In genomic region chr16:56630134-56630533, GRCh38 we compare ENCODE assay signal across 14 cellular contexts. TPM values are rescaled to one million over a fixed set of nuclear protein-coding genes. Genes with fewer than 3 reads are reported as not detected.
DNase-seq lines count a peak whose midpoint lies in the region; ATAC-seq and TF ChIP-seq lines count a peak whose summit lies in the region.
"Had no signal": no experiment of that assay in that cellular context is flagged by ENCODE, and none has a peak within 500 bp of the region (broad histone marks: within the 10 kb centered on the region; RNA-seq: fewer than 3 reads in every experiment).

No MANE protein-coding gene starts in this region.

- DNase-seq in NOMO-1 treated with dmso at 0.1 percent for 144 hours (lab: John Stamatoyannopoulos, UW; ENCODE audit: unreplicated experiment): peak; percentile 42
- DNase-seq in OCI-M2 (lab: John Stamatoyannopoulos, UW; ENCODE audit: unreplicated experiment): no peak
- no peak for DNase-seq in cortex of kidney (lab: John Stamatoyannopoulos, UW)
- DNase-seq in right cardiac atrium: no peak
- DNase-seq in suprapubic skin (ENCODE audit: low spot score in 2 of 2): no peak
- DNase-seq: activated T-cell treated with anti-CD3 and anti-CD28 coated beads, Interleukin-2, amount 50 U/mL, for 1 hour; central memory CD4-positive, alpha-beta T cell; foreskin fibroblast had no signal

- peaks cover 5% of the 10 kb centered on the region for H3K4me1 ChIP-seq in right cardiac atrium (ENCODE audit: control insufficient read depth, insufficient read depth, low read length)
- H3K4me1 ChIP-seq in suprapubic skin: peaks cover 44% of the 10 kb centered on the region

- no peaks in the 10 kb centered on the region for H3K27me3 ChIP-seq in right cardiac atrium (ENCODE audit: control insufficient read depth, insufficient read depth)
- peaks cover 8% of the 10 kb centered on the region for H3K27me3 ChIP-seq in suprapubic skin

- H3K4me3 ChIP-seq in right cardiac atrium (ENCODE audit: low read length): no peak overlapping the region
- no peak overlapping the region for H3K4me3 ChIP-seq in suprapubic skin
- H3K4me3 ChIP-seq: SK-N-MC had no signal

- H3K27ac ChIP-seq in right cardiac atrium (ENCODE audit: low read length) (no peak overlapping the region), suprapubic skin (no peak overlapping the region)
- H3K27ac ChIP-seq: SK-N-MC had no signal

- 73% methylated on average over 3 of the region's 3 CpGs for WGBS in right cardiac atrium
- 81% methylated on average over 3 of the region's 3 CpGs for WGBS in suprapubic skin

- intact Hi-C loops in right cardiac atrium (cut with DNase I): no loop called here

- no peaks in the 10 kb centered on the region for H3K36me3 ChIP-seq in suprapubic skin

- H3K9me3 ChIP-seq in right cardiac atrium (ENCODE audit: control insufficient read depth, low read length): no peaks in the 10 kb centered on the region
- no peaks in the 10 kb centered on the region for H3K9me3 ChIP-seq in suprapubic skin

- ATAC-seq in GM19397 (IDR thresholded peaks at IDR 0.05; ENCODE audit: unreplicated experiment): peak; percentile 60
- ATAC-seq in HG02981 (IDR thresholded peaks at IDR 0.05; ENCODE audit: unreplicated experiment): peak; percentile 77
- ATAC-seq in right cardiac atrium: no peak

- no peak for TF ChIP-seq POLR2A in suprapubic skin (IDR thresholded peaks at IDR 0.05)

- TF ChIP-seq EP300 in suprapubic skin (IDR thresholded peaks at IDR 0.05): no peak

- TF ChIP-seq CTCF in GM12873 (IDR thresholded peaks at IDR 0.05; ENCODE audit: insufficient read depth, low read depth, low read length, missing control alignments) (peak; percentile 47), suprapubic skin (IDR thresholded peaks at IDR 0.05) (no peak)

RNA-seq across cellular contexts. Expression of gene MT1M, which starts 2.3 kb away (rescaled TPM):
- total RNA-seq in right cardiac atrium: 10 to 100 TPM in 1 of 4 donors, 1 to 10 TPM in 3; 3.0 to 26.7 (median 6.6) TPM
- polyA plus RNA-seq in right cardiac atrium: 18.0 TPM
- total RNA-seq in suprapubic skin: 10 to 100 TPM; 13.6 to 41.7 (median 20.5) TPM

RNA-seq across cellular contexts. Expression of gene MT1E, which starts 4.6 kb away (rescaled TPM):
- total RNA-seq in right cardiac atrium (10 to 100 TPM; 58.7 to 88.4 (median 68.4) TPM), suprapubic skin (1,000 to 10,000 TPM in 1 of 4 donors, 100 to 1,000 TPM in 3; 454 to 1,259 (median 584) TPM)
- 129 TPM for polyA plus RNA-seq in right cardiac atrium

RNA-seq across cellular contexts. Expression of gene MT1A, which starts 8.3 kb away (rescaled TPM):
- total RNA-seq in right cardiac atrium: 10 to 100 TPM in 1 of 4 donors, 1 to 10 TPM in 3; 1.6 to 27.5 (median 6.0) TPM
- 73.4 TPM for polyA plus RNA-seq in right cardiac atrium
- total RNA-seq in suprapubic skin: 10 to 100 TPM in 3 of 4 donors, 1 to 10 TPM in 1; 5.2 to 93.7 (median 29.4) TPM

RNA-seq across cellular contexts. Expression of gene MT1B, which starts 21.6 kb away (rescaled TPM):
- total RNA-seq in right cardiac atrium (not detected), suprapubic skin (not detected)
- not detected for polyA plus RNA-seq in right cardiac atrium
- total RNA-seq: M059J, ureter had no signal

RNA-seq across cellular contexts. Expression of gene MT2A, which starts 21.8 kb away (rescaled TPM):
- 100 to 1,000 TPM in 1 of 4 donors, 10 to 100 TPM in 3; 55.6 to 154 (median 83.4) TPM for total RNA-seq in right cardiac atrium
- polyA plus RNA-seq in right cardiac atrium: 140 TPM
- total RNA-seq in suprapubic skin: 1,000 to 10,000 TPM in 1 of 4 donors, 100 to 1,000 TPM in 3; 375 to 1,014 (median 463) TPM

Comparison
In these comparisons a context has a peak if more than half of its experiments do, and no peak if none do; other contexts are left out.
1. ATAC-seq: peak in GM19397 (single experiment) and HG02981 (single experiment); none in right cardiac atrium (0 of 2).
2. RNA of gene MT1E, which starts 4.6 kb away (total RNA-seq): 454 to 1,259 TPM in suprapubic skin; 58.7 to 88.4 TPM in right cardiac atrium; every median in the first group is over 4 times any median in the second.